Comparison of ENCODE assay signal across 25 cellular contexts in the genomic region with DNA sequence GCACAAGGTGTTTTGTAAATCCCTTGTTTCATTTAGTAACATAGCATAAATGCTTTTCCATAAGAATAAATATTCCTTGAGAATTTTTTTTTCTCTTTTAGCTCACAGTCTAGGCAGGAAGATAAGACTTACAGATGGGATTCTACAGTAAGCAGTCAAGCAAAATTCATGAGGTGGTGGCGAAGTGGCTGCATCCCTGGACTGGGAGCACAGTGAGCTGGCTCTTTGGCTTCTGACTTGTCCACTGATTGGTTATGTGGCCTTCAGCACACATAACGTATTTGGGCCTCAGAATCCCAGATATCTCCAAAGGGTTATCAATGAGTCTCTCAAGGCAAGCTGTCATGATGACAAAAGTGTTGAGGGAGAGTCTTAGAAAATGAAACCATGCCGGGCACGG.
DNase-seq lines count a peak whose midpoint lies in the region; ATAC-seq, FAIRE-seq and TF ChIP-seq lines count a peak whose summit lies in the region.
"Had no signal": no experiment of that assay in that cellular context is flagged by ENCODE, and none has a peak within 500 bp of the region (broad histone marks: within the 10 kb centered on the region; RNA-seq: fewer than 3 reads in every experiment).

No MANE protein-coding gene starts in this region.

- intact Hi-C loops in OCI-LY7 (cut with micrococcal nuclease; ENCODE audit: unreplicated experiment) = loop anchor here (2.0 kb wide), 1 partner anchor 494 kb away; no protein-coding TSS in a partner anchor

- POLR2A ChIA-PET in activated CD4-positive, alpha-beta T cell treated with anti-CD3 and anti-CD28 coated beads, Interleukin-2, amount 10 ng/mL, durations not matched to agents 7 days and 5 days (lab: Charles Lee) = no interaction called here
- POLR2A ChIA-PET in OCI-LY7 (lab: Charles Lee) = interaction anchor here (1.1 kb wide), 1 partner anchor 12 kb away, joined by 5 read pairs; no protein-coding TSS in a partner anchor
- POLR2A ChIA-PET in H1 (lab: Charles Lee; ENCODE audit: partially characterized antibody) = interaction anchor here (1.1 to 2.6 kb wide), 5 partner anchors 9 to 159 kb away, joined by 3 to 13 read pairs (median 6); no protein-coding TSS in a partner anchor

- DNase-seq in activated CD4-positive, alpha-beta T cell treated with anti-CD3 and anti-CD28 coated beads, Interleukin-2, amount 10 ng/mL, durations not matched to agents 7 days and 5 days = no peak
- no peak for DNase-seq in activated CD4-positive, alpha-beta T cell treated with anti-CD3 and anti-CD28 coated beads for 4 hours
- no peak for DNase-seq in OCI-LY7 (ENCODE audit: low spot score)
- DNase-seq in H1 (ENCODE audit: low read depth in 1 of 2, low spot score in 2 of 2) = peak in 1 of 2 experiments; percentile 30
- DNase-seq in trophoblast cell = peak in 1 of 2 donors; percentile 41
- no peak for DNase-seq in GM23338 (ENCODE audit: low spot score)
- no peak for DNase-seq in NCI-H2196 (lab: John Stamatoyannopoulos, UW; ENCODE audit: unreplicated experiment)
- DNase-seq: AML-193; Calu3; CD4-positive, CD25-positive, alpha-beta regulatory T cell; EL; GOT3; Karpas-422; NCI-H1048; NCI-H1436; NCI-H1930; NCI-H446; NCI-H69; SHP77 treated with DMSO at 0.1 percent for 48 hours; SK-N-SH had no signal

- H2AFZ ChIP-seq in OCI-LY7 (ENCODE audit: low read length) (no peak overlapping the region; the same call in 1 of the 2 replicates), H1 (ENCODE audit: low read length) (no peak overlapping the region), trophoblast cell (ENCODE audit: insufficient read depth, low read length, poor library complexity) (no peak overlapping the region), GM23338 (no peak overlapping the region; the same call in 1 of the 2 replicates)

- FAIRE-seq in H1 (lab: Jason Lieb, UNC) = no peak
- FAIRE-seq: GM12892, GM18507, HepG2 had no signal

- H3K79me1 ChIP-seq in H1 (ENCODE audit: low read depth, low read length) (no peaks in the 10 kb centered on the region), trophoblast cell (ENCODE audit: low read length) (peaks cover 34% of the 10 kb centered on the region)

- H3K36me3 ChIP-seq in OCI-LY7 (ENCODE audit: insufficient read depth, low read length) (no peaks in the 10 kb centered on the region), H1 (ENCODE audit: control insufficient read depth in 2 of 4, insufficient read depth in 4 of 4, low read length in 3 of 4) (no peaks in the 10 kb centered on the region), trophoblast cell (ENCODE audit: control insufficient read depth in 1 of 2, insufficient read depth in 2 of 2, low read length in 2 of 2) (no peaks in the 10 kb centered on the region), GM23338 (ENCODE audit: insufficient read depth) (no peaks in the 10 kb centered on the region)

- no peak overlapping the region for H2BK5ac ChIP-seq in H1 (ENCODE audit: low read depth, low read length)
- peak overlapping the region; percentile 11 for H2BK5ac ChIP-seq in trophoblast cell (ENCODE audit: low read depth, low read length, poor library complexity)

- peaks cover 10% of the 10 kb centered on the region; the same call in 1 of the 2 replicates for H3F3A ChIP-seq in GM23338 (replicated peaks; ENCODE audit: low read depth)

- H3K4me1 ChIP-seq in OCI-LY7 (ENCODE audit: insufficient read depth, low read length, poor library complexity, severe bottlenecking) (peaks cover 16% of the 10 kb centered on the region), H1 (replicated peaks in 1 of 4; ENCODE audit: control insufficient read depth in 3 of 4, insufficient read depth in 4 of 4, low read length in 3 of 4) (peaks cover 0 to 27% (median 19%) of the 10 kb centered on the region in 4 experiments; a peak in 6 of 7 replicates), trophoblast cell (ENCODE audit: control insufficient read depth in 1 of 2, insufficient read depth in 2 of 2, low read length in 2 of 2) (peaks cover 11 to 25% of the 10 kb centered on the region in 2 experiments), GM23338 (ENCODE audit: insufficient read depth) (peaks cover 22% of the 10 kb centered on the region)

- H3K4ac ChIP-seq in H1 (replicated peaks; ENCODE audit: insufficient read length, low read depth, low read length) (no peak overlapping the region), trophoblast cell (ENCODE audit: low read depth, low read length) (no peak overlapping the region)

- H2BK120ac ChIP-seq in H1 (replicated peaks; ENCODE audit: low read depth, low read length) (peak overlapping the region; percentile 48), trophoblast cell (ENCODE audit: insufficient read depth, low read length, poor library complexity) (peak overlapping the region; percentile 68)

- no peak for TF ChIP-seq RAD21 in H1 (IDR thresholded peaks at IDR 0.05 in 1 of 2, conservative IDR thresholded peaks at IDR 0.05 in 1 of 2; ENCODE audit: low read depth in 2 of 2, low read length in 2 of 2)

- H2BK15ac ChIP-seq in H1 (ENCODE audit: low read length) = no peak overlapping the region

- H3K18ac ChIP-seq in H1 (ENCODE audit: extremely low read depth, low read length) (no peak overlapping the region), trophoblast cell (ENCODE audit: low read length) (peak overlapping the region; percentile 14)

- CTCF ChIA-PET in activated CD4-positive, alpha-beta T cell treated with anti-CD3 and anti-CD28 coated beads, Interleukin-2, amount 10 ng/mL, durations not matched to agents 7 days and 5 days (lab: Charles Lee) = interaction anchor here (0.8 to 5.4 kb wide), 13 partner anchors 12 to 295 kb away, joined by 3 to 66 read pairs (median 6); partner anchors contain the start of gene ZNF691
- CTCF ChIA-PET in OCI-LY7 (lab: Charles Lee; ENCODE audit: unreplicated experiment) (interaction anchor here (0.7 to 1.8 kb wide), 2 partner anchors 159 kb away, joined by 3 to 49 read pairs; no protein-coding TSS in a partner anchor), H1 (lab: Charles Lee; ENCODE audit: partially characterized antibody) (interaction anchor here (0.7 to 12.1 kb wide), 29 partner anchors 7 to 314 kb away, joined by 3 to 353 read pairs (median 10); partner anchors contain the start of gene TMEM269)

- 91% methylated on average over 4 of the region's 4 CpGs; no CpG with 5 or more reads in 1 of the 2 experiments for WGBS in H1 (ENCODE audit: extremely low coverage in 1 of 2, insufficient coverage in 1 of 2, insufficient read length in 1 of 2, insufficient replicate concordance in 2 of 2, low coverage in 1 of 2, low lambda C conversion rate in 2 of 2, missing lambda C conversion rate in 1 of 2), 2 experiments
- no CpG with 5 or more reads among the region's 4 CpGs for WGBS in trophoblast cell (ENCODE audit: extremely low coverage, insufficient coverage, insufficient read length)

- H2BK12ac ChIP-seq in H1 (ENCODE audit: low read depth, low read length) = no peak overlapping the region
- peak overlapping the region; percentile 72 for H2BK12ac ChIP-seq in trophoblast cell (ENCODE audit: low read length)

- H3K9me3 ChIP-seq in OCI-LY7 (ENCODE audit: low read length) = no peaks in the 10 kb centered on the region
- H3K9me3 ChIP-seq in H1 (ENCODE audit: insufficient read depth in 2 of 2, low read depth in 1 of 2, low read length in 1 of 2) = no peaks in the 10 kb centered on the region
- no peaks in the 10 kb centered on the region for H3K9me3 ChIP-seq in trophoblast cell (ENCODE audit: insufficient read depth, low read depth, low read length)
- H3K9me3 ChIP-seq: SK-N-SH had no signal

- H3K27me3 ChIP-seq in H1 (replicated peaks in 1 of 4; ENCODE audit: control insufficient read depth in 3 of 4, extremely low read depth in 1 of 4, insufficient read depth in 3 of 4, low read length in 3 of 4) (peaks cover 0 to 4% (median 2%) of the 10 kb centered on the region in 4 experiments; a peak in 5 of 7 replicates), trophoblast cell (ENCODE audit: insufficient read depth, low read length) (no peaks in the 10 kb centered on the region), GM23338 (ENCODE audit: insufficient read depth) (0 out of 2 replicates have a peak, but pooled peaks cover 6% of the 10 kb centered on the region)

- no peak for TF ChIP-seq EP300 in H1 (IDR thresholded peaks at IDR 0.05; ENCODE audit: borderline replicate concordance in 1 of 2, low read depth in 2 of 2, low read length in 2 of 2)

- H2AK5ac ChIP-seq in H1 (ENCODE audit: low read depth, low read length) = no peak overlapping the region
- peak overlapping the region; percentile 30 for H2AK5ac ChIP-seq in trophoblast cell (ENCODE audit: low read length)

- ATAC-seq in HG03565 (IDR thresholded peaks at IDR 0.05; ENCODE audit: unreplicated experiment) (no peak), GM23338 (no peak)
- ATAC-seq: HepG2 had no signal

- H3K9me3 Mint-ChIP-seq in activated CD4-positive, alpha-beta T cell treated with anti-CD3 and anti-CD28 coated beads, Interleukin-2, amount 10 ng/mL, durations not matched to agents 7 days and 5 days = no peaks in the 10 kb centered on the region
- no peaks in the 10 kb centered on the region; the same call in 2 of the 3 replicates for H3K9me3 Mint-ChIP-seq in GM23338
- H3K9me3 Mint-ChIP-seq: CD4-positive, CD25-positive, alpha-beta regulatory T cell had no signal

- no peak overlapping the region for H3K4me3 Mint-ChIP-seq in activated CD4-positive, alpha-beta T cell treated with anti-CD3 and anti-CD28 coated beads, Interleukin-2, amount 10 ng/mL, durations not matched to agents 7 days and 5 days
- H3K4me3 Mint-ChIP-seq in GM23338 = no peak overlapping the region
- H3K4me3 Mint-ChIP-seq: CD4-positive, CD25-positive, alpha-beta regulatory T cell had no signal

- TF ChIP-seq POLR2A in H1 (IDR thresholded peaks at IDR 0.05; ENCODE audit: control extremely low read depth in 1 of 2, low read depth in 2 of 2, low read length in 2 of 2) = no peak

- H3K23ac ChIP-seq in H1 (ENCODE audit: insufficient read length) (no peak overlapping the region), trophoblast cell (ENCODE audit: low read length) (no peak overlapping the region)

- no peak overlapping the region for H4K12ac ChIP-seq in trophoblast cell (ENCODE audit: low read depth, low read length)

- H3K14ac ChIP-seq in H1 (ENCODE audit: insufficient read length) (no peak overlapping the region), trophoblast cell (ENCODE audit: low read length) (no peak overlapping the region)

- H3K9me2 ChIP-seq in OCI-LY7 (ENCODE audit: insufficient read depth, low read length) (no peaks in the 10 kb centered on the region), GM23338 (ENCODE audit: insufficient read depth) (0 out of 2 replicates have a peak, but pooled peaks cover 4% of the 10 kb centered on the region)
- H3K9me2 ChIP-seq: SK-N-SH had no signal

- H4K20me1 ChIP-seq in OCI-LY7 (ENCODE audit: insufficient read depth, low read length) (no peaks in the 10 kb centered on the region), H1 (replicated peaks in 1 of 2; ENCODE audit: control insufficient read depth in 1 of 2, insufficient read depth in 2 of 2, low read length in 2 of 2) (no peaks in the 10 kb centered on the region), GM23338 (replicated peaks; ENCODE audit: insufficient read depth) (no peaks in the 10 kb centered on the region)

- peak overlapping the region; percentile 46 for H3K4me2 ChIP-seq in OCI-LY7 (ENCODE audit: low read length)
- H3K4me2 ChIP-seq in H1 (ENCODE audit: insufficient read depth in 1 of 2, low read depth in 2 of 2, low read length in 2 of 2) = no peak overlapping the region
- H3K4me2 ChIP-seq in trophoblast cell (ENCODE audit: low read length) = no peak overlapping the region
- H3K4me2 ChIP-seq in GM23338 = no peak overlapping the region
- H3K4me2 ChIP-seq: SK-N-SH had no signal

- H2BK20ac ChIP-seq in H1 (ENCODE audit: low read length) = 0 out of 2 replicates have a peak overlapping the region, but pooled peaks have one; percentile 29

- peaks cover 6% of the 10 kb centered on the region for H3K27me3 Mint-ChIP-seq in activated CD4-positive, alpha-beta T cell treated with anti-CD3 and anti-CD28 coated beads, Interleukin-2, amount 10 ng/mL, durations not matched to agents 7 days and 5 days
- peaks cover 6% of the 10 kb centered on the region for H3K27me3 Mint-ChIP-seq in GM23338 (ENCODE audit: insufficient read depth, low read depth, poor library complexity)
- H3K27me3 Mint-ChIP-seq: CD4-positive, CD25-positive, alpha-beta regulatory T cell had no signal

- H4K8ac ChIP-seq in H1 (ENCODE audit: extremely low read depth, insufficient read depth, low read length) (no peak overlapping the region), trophoblast cell (ENCODE audit: low read depth, low read length) (no peak overlapping the region)

- H3K79me2 ChIP-seq in OCI-LY7 (ENCODE audit: insufficient read depth, low read depth, low read length) (no peaks in the 10 kb centered on the region), H1 (ENCODE audit: control insufficient read depth in 1 of 2, insufficient read depth in 2 of 2, low read length in 2 of 2) (no peaks in the 10 kb centered on the region), trophoblast cell (ENCODE audit: control insufficient read depth, insufficient read depth, low read length, poor library complexity) (peaks cover 2% of the 10 kb centered on the region), GM23338 (replicated peaks; ENCODE audit: insufficient read depth) (no peaks in the 10 kb centered on the region)

- no TSS peak for BruUV-seq in OCI-LY7 (replicated peaks; lab: Mats Ljungman, UMichigan)

- H3K23me2 ChIP-seq in H1 (ENCODE audit: low read depth, low read length) = no peaks in the 10 kb centered on the region; the same call in 1 of the 2 replicates

- TF ChIP-seq CTCF in OCI-LY7 (conservative IDR thresholded peaks at IDR 0.05; ENCODE audit: low read length) = no peak
- TF ChIP-seq CTCF in H1 (IDR thresholded peaks at IDR 0.05; ENCODE audit: control extremely low read depth in 1 of 3, insufficient read depth in 1 of 3, low read depth in 1 of 3, low read length in 3 of 3) = no peak
- no peak for TF ChIP-seq CTCF in GM23338 (conservative IDR thresholded peaks at IDR 0.05; ENCODE audit: low read depth in 2 of 2)

- H3K27ac ChIP-seq in OCI-LY7 (ENCODE audit: low read depth, low read length, poor library complexity, severe bottlenecking) = no peak overlapping the region
- H3K27ac ChIP-seq in H1 (ENCODE audit: low read depth, low read length) = no peak overlapping the region
- no peak overlapping the region for H3K27ac ChIP-seq in trophoblast cell (ENCODE audit: low read depth, low read length)
- no peak overlapping the region for H3K27ac ChIP-seq in GM23338 (ENCODE audit: low read depth)
- H3K27ac ChIP-seq: 22Rv1 had no signal

- H3K4me1 Mint-ChIP-seq in activated CD4-positive, alpha-beta T cell treated with anti-CD3 and anti-CD28 coated beads, Interleukin-2, amount 10 ng/mL, durations not matched to agents 7 days and 5 days = peaks cover 18% of the 10 kb centered on the region
- peaks cover 30% of the 10 kb centered on the region for H3K4me1 Mint-ChIP-seq in GM23338

- H3K9ac ChIP-seq in H1 (replicated peaks in 1 of 4; ENCODE audit: extremely low read depth in 1 of 4, low read depth in 3 of 4, low read length in 3 of 4) (no peak overlapping the region), trophoblast cell (ENCODE audit: low read length) (no peak overlapping the region)
- H3K9ac ChIP-seq: SK-N-SH had no signal

- no peaks in the 10 kb centered on the region for H3K36me3 Mint-ChIP-seq in activated CD4-positive, alpha-beta T cell treated with anti-CD3 and anti-CD28 coated beads, Interleukin-2, amount 10 ng/mL, durations not matched to agents 7 days and 5 days (ENCODE audit: low read depth)
- H3K36me3 Mint-ChIP-seq in GM23338 (ENCODE audit: low read depth) = no peaks in the 10 kb centered on the region
- H3K36me3 Mint-ChIP-seq: CD4-positive, CD25-positive, alpha-beta regulatory T cell had no signal

- H4K5ac ChIP-seq in H1 (ENCODE audit: insufficient read length, low read depth, low read length) = no peak overlapping the region

- no peak overlapping the region for H3K4me3 ChIP-seq in OCI-LY7 (ENCODE audit: low read depth, low read length, poor library complexity, severe bottlenecking)
- H3K4me3 ChIP-seq in H1 (ENCODE audit: extremely low read depth in 1 of 4, insufficient read depth in 2 of 4, low read depth in 3 of 4, low read length in 4 of 4) = no peak overlapping the region
- H3K4me3 ChIP-seq in trophoblast cell (ENCODE audit: low read depth, low read length) = no peak overlapping the region
- H3K4me3 ChIP-seq in GM23338 = no peak overlapping the region

- no peak overlapping the region for H3K56ac ChIP-seq in H1 (replicated peaks; ENCODE audit: insufficient read length, low read depth, low read length)

- H4K91ac ChIP-seq in H1 (replicated peaks; ENCODE audit: insufficient read length, low read length) (peak overlapping the region; percentile 75), trophoblast cell (ENCODE audit: low read depth, low read length) (peak overlapping the region; percentile 79)

- H3K27ac Mint-ChIP-seq in activated CD4-positive, alpha-beta T cell treated with anti-CD3 and anti-CD28 coated beads, Interleukin-2, amount 10 ng/mL, durations not matched to agents 7 days and 5 days = peak overlapping the region; percentile 19
- no peak overlapping the region for H3K27ac Mint-ChIP-seq in GM23338
